Comparison of ENCODE assay signal across 1 cellular context in genomic region chr6:41734666-41735426, GRCh38.
TF ChIP-seq lines count a peak whose summit lies in the region.

No MANE protein-coding gene starts in this region.

TF ChIP-seq in HepG2, 621 proteins besides CTCF, POLR2A, EP300 and RAD21 (continued from another document and continues in another):
- TF ChIP-seq, protein P1, sequence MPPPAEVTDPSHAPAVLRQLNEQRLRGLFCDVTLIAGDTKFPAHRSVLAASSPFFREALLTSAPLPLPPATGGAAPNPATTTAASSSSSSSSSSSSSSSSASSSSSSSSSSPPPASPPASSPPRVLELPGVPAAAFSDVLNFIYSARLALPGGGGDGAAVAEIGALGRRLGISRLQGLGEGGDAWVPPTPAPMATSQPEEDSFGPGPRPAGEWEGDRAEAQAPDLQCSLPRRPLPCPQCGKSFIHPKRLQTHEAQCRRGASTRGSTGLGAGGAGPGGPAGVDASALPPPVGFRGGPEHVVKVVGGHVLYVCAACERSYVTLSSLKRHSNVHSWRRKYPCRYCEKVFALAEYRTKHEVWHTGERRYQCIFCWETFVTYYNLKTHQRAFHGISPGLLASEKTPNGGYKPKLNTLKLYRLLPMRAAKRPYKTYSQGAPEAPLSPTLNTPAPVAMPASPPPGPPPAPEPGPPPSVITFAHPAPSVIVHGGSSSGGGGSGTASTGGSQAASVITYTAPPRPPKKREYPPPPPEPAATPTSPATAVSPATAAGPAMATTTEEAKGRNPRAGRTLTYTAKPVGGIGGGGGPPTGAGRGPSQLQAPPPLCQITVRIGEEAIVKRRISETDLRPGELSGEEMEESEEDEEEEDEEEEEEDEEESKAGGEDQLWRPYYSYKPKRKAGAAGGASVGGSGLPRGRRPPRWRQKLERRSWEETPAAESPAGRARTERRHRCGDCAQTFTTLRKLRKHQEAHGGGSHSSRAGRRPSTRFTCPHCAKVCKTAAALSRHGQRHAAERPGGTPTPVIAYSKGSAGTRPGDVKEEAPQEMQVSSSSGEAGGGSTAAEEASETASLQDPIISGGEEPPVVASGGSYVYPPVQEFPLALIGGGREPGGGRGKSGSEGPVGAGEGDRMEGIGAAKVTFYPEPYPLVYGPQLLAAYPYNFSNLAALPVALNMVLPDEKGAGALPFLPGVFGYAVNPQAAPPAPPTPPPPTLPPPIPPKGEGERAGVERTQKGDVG (CRISPR knock-in tag; IDR thresholded peaks at IDR 0.05; ENCODE audit: borderline replicate concordance) = no peak
- TF ChIP-seq PITX1 (CRISPR knock-in tag; IDR thresholded peaks at IDR 0.05) (0 out of 2 replicates have a peak, but pooled peaks have one; percentile 28), MIER3 (CRISPR knock-in tag; IDR thresholded peaks at IDR 0.05; ENCODE audit: borderline replicate concordance) (no peak), MZF1 (CRISPR knock-in tag; IDR thresholded peaks at IDR 0.05; ENCODE audit: borderline replicate concordance) (no peak), JUN (CRISPR knock-in tag; IDR thresholded peaks at IDR 0.05) (no peak), SRSF1 (optimal IDR thresholded peaks at IDR 0.05; ENCODE audit: low read depth, low read length) (peak; percentile 95), ZFP82 (CRISPR knock-in tag; IDR thresholded peaks at IDR 0.05; ENCODE audit: borderline replicate concordance) (no peak), KLF11 (CRISPR knock-in tag; IDR thresholded peaks at IDR 0.05) (no peak), SP140L (CRISPR knock-in tag; IDR thresholded peaks at IDR 0.05; ENCODE audit: borderline replicate concordance) (no peak), GLMP (CRISPR knock-in tag; IDR thresholded peaks at IDR 0.05; ENCODE audit: borderline replicate concordance) (no peak), NR2C2 (CRISPR knock-in tag; IDR thresholded peaks at IDR 0.05; ENCODE audit: borderline replicate concordance) (no peak), ATRX (CRISPR knock-in tag; IDR thresholded peaks at IDR 0.05; ENCODE audit: borderline replicate concordance) (no peak), SOX5 (CRISPR knock-in tag; IDR thresholded peaks at IDR 0.05; ENCODE audit: borderline replicate concordance) (no peak), NFYB (CRISPR knock-in tag; IDR thresholded peaks at IDR 0.05) (no peak), SPEN (CRISPR knock-in tag; IDR thresholded peaks at IDR 0.05; ENCODE audit: low read depth) (peak; percentile 2; the same call in 1 of the 2 replicates), TBX3 (IDR thresholded peaks at IDR 0.05; ENCODE audit: borderline replicate concordance) (no peak), SNAI1 (CRISPR knock-in tag; IDR thresholded peaks at IDR 0.05; ENCODE audit: borderline replicate concordance) (no peak), ZSCAN12 (CRISPR knock-in tag; IDR thresholded peaks at IDR 0.05) (no peak), CBX1 (IDR thresholded peaks at IDR 0.05; ENCODE audit: low read depth) (no peak), NCOA5 (CRISPR knock-in tag; IDR thresholded peaks at IDR 0.05) (no peak), ELF1 (CRISPR knock-in tag; IDR thresholded peaks at IDR 0.05) (no peak), ZNF614 (CRISPR knock-in tag; IDR thresholded peaks at IDR 0.05; ENCODE audit: borderline replicate concordance) (peak; percentile 13; the same call in 1 of the 2 replicates), NAIF1 (CRISPR knock-in tag; IDR thresholded peaks at IDR 0.05; ENCODE audit: borderline replicate concordance) (no peak), ZNF597 (CRISPR knock-in tag; IDR thresholded peaks at IDR 0.05) (no peak), ZNF350 (CRISPR knock-in tag; IDR thresholded peaks at IDR 0.05; ENCODE audit: borderline replicate concordance, low read depth) (no peak), ZNF101 (CRISPR knock-in tag; IDR thresholded peaks at IDR 0.05; ENCODE audit: borderline replicate concordance, low read depth) (no peak), ZNF639 (CRISPR knock-in tag; conservative IDR thresholded peaks at IDR 0.05) (no peak), ZKSCAN8 (CRISPR knock-in tag; IDR thresholded peaks at IDR 0.05; ENCODE audit: borderline replicate concordance) (no peak), ZNF570 (CRISPR knock-in tag; IDR thresholded peaks at IDR 0.05; ENCODE audit: borderline replicate concordance) (no peak), ZNF75D (CRISPR knock-in tag; IDR thresholded peaks at IDR 0.05; ENCODE audit: borderline replicate concordance) (no peak), MYNN (CRISPR knock-in tag; IDR thresholded peaks at IDR 0.05; ENCODE audit: low read depth) (no peak), GABPA (IDR thresholded peaks at IDR 0.05; ENCODE audit: low read depth, low read length) (no peak), GABPA (CRISPR knock-in tag; IDR thresholded peaks at IDR 0.05; ENCODE audit: low read depth) (no peak), ZNF274 (CRISPR knock-in tag; IDR thresholded peaks at IDR 0.05) (no peak), SIN3A (IDR thresholded peaks at IDR 0.05; ENCODE audit: borderline replicate concordance, low read depth, low read length) (no peak; the same call in 1 of the 2 replicates), BHLHE40 (IDR thresholded peaks at IDR 0.05; ENCODE audit: low read length) (no peak), ZBTB21 (CRISPR knock-in tag; IDR thresholded peaks at IDR 0.05) (no peak), NPAS2 (CRISPR knock-in tag; IDR thresholded peaks at IDR 0.05; ENCODE audit: borderline replicate concordance) (no peak), PRMT3 (CRISPR knock-in tag; IDR thresholded peaks at IDR 0.05; ENCODE audit: borderline replicate concordance, low read depth) (no peak), SOX6 (IDR thresholded peaks at IDR 0.05) (no peak), SOX6 (CRISPR knock-in tag; IDR thresholded peaks at IDR 0.05) (peak; percentile 51; the same call in 1 of the 2 replicates)
- TF ChIP-seq, protein P2, sequence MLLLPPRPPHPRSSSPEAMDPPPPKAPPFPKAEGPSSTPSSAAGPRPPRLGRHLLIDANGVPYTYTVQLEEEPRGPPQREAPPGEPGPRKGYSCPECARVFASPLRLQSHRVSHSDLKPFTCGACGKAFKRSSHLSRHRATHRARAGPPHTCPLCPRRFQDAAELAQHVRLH (CRISPR knock-in tag; IDR thresholded peaks at IDR 0.05; ENCODE audit: borderline replicate concordance, low read depth) = no peak
- TF ChIP-seq, protein P3, sequence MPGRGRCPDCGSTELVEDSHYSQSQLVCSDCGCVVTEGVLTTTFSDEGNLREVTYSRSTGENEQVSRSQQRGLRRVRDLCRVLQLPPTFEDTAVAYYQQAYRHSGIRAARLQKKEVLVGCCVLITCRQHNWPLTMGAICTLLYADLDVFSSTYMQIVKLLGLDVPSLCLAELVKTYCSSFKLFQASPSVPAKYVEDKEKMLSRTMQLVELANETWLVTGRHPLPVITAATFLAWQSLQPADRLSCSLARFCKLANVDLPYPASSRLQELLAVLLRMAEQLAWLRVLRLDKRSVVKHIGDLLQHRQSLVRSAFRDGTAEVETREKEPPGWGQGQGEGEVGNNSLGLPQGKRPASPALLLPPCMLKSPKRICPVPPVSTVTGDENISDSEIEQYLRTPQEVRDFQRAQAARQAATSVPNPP (CRISPR knock-in tag; IDR thresholded peaks at IDR 0.05) = no peak
- TF ChIP-seq, protein P4, sequence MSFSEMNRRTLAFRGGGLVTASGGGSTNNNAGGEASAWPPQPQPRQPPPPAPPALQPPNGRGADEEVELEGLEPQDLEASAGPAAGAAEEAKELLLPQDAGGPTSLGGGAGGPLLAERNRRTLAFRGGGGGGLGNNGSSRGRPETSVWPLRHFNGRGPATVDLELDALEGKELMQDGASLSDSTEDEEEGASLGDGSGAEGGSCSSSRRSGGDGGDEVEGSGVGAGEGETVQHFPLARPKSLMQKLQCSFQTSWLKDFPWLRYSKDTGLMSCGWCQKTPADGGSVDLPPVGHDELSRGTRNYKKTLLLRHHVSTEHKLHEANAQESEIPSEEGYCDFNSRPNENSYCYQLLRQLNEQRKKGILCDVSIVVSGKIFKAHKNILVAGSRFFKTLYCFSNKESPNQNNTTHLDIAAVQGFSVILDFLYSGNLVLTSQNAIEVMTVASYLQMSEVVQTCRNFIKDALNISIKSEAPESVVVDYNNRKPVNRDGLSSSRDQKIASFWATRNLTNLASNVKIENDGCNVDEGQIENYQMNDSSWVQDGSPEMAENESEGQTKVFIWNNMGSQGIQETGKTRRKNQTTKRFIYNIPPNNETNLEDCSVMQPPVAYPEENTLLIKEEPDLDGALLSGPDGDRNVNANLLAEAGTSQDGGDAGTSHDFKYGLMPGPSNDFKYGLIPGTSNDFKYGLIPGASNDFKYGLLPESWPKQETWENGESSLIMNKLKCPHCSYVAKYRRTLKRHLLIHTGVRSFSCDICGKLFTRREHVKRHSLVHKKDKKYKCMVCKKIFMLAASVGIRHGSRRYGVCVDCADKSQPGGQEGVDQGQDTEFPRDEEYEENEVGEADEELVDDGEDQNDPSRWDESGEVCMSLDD (CRISPR knock-in tag; IDR thresholded peaks at IDR 0.05; ENCODE audit: borderline replicate concordance) = no peak
- TF ChIP-seq, protein P5, sequence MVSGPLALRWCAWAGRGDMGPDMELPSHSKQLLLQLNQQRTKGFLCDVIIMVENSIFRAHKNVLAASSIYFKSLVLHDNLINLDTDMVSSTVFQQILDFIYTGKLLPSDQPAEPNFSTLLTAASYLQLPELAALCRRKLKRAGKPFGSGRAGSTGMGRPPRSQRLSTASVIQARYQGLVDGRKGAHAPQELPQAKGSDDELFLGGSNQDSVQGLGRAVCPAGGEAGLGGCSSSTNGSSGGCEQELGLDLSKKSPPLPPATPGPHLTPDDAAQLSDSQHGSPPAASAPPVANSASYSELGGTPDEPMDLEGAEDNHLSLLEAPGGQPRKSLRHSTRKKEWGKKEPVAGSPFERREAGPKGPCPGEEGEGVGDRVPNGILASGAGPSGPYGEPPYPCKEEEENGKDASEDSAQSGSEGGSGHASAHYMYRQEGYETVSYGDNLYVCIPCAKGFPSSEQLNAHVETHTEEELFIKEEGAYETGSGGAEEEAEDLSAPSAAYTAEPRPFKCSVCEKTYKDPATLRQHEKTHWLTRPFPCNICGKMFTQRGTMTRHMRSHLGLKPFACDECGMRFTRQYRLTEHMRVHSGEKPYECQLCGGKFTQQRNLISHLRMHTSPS (CRISPR knock-in tag; IDR thresholded peaks at IDR 0.05; ENCODE audit: low read depth) = peak; percentile 23; the same call in 1 of the 2 replicates
- TF ChIP-seq, protein P6, sequence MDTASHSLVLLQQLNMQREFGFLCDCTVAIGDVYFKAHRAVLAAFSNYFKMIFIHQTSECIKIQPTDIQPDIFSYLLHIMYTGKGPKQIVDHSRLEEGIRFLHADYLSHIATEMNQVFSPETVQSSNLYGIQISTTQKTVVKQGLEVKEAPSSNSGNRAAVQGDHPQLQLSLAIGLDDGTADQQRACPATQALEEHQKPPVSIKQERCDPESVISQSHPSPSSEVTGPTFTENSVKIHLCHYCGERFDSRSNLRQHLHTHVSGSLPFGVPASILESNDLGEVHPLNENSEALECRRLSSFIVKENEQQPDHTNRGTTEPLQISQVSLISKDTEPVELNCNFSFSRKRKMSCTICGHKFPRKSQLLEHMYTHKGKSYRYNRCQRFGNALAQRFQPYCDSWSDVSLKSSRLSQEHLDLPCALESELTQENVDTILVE (CRISPR knock-in tag; IDR thresholded peaks at IDR 0.05) = no peak; the same call in 1 of the 2 replicates
- TF ChIP-seq, protein P7, sequence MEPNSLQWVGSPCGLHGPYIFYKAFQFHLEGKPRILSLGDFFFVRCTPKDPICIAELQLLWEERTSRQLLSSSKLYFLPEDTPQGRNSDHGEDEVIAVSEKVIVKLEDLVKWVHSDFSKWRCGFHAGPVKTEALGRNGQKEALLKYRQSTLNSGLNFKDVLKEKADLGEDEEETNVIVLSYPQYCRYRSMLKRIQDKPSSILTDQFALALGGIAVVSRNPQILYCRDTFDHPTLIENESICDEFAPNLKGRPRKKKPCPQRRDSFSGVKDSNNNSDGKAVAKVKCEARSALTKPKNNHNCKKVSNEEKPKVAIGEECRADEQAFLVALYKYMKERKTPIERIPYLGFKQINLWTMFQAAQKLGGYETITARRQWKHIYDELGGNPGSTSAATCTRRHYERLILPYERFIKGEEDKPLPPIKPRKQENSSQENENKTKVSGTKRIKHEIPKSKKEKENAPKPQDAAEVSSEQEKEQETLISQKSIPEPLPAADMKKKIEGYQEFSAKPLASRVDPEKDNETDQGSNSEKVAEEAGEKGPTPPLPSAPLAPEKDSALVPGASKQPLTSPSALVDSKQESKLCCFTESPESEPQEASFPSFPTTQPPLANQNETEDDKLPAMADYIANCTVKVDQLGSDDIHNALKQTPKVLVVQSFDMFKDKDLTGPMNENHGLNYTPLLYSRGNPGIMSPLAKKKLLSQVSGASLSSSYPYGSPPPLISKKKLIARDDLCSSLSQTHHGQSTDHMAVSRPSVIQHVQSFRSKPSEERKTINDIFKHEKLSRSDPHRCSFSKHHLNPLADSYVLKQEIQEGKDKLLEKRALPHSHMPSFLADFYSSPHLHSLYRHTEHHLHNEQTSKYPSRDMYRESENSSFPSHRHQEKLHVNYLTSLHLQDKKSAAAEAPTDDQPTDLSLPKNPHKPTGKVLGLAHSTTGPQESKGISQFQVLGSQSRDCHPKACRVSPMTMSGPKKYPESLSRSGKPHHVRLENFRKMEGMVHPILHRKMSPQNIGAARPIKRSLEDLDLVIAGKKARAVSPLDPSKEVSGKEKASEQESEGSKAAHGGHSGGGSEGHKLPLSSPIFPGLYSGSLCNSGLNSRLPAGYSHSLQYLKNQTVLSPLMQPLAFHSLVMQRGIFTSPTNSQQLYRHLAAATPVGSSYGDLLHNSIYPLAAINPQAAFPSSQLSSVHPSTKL (CRISPR knock-in tag; IDR thresholded peaks at IDR 0.05) = no peak
